Comparison of ENCODE assay signal across 16 cellular contexts in the genomic region with DNA sequence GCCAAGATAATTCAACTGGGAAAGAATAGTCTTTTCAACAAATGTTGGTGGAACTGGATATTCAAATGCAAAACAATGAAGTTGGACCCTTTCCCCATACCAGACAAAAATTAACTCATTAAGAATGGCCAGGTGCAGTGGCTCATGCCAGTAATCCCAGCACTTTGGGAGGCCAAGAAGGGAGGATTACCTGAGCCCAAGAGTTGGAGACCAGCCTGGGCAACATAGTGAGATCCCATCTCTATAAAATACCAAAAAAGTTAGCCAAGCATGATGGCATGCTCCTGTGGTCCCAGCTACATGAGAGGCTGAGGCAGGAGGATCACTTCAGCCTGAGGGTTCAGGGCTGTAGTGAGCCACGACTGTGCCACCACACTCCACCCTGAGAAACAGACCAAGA. TPM values are rescaled to one million over a fixed set of nuclear protein-coding genes. Genes with fewer than 3 reads are reported as not detected.
DNase-seq lines count a peak whose midpoint lies in the region; ATAC-seq, FAIRE-seq and TF ChIP-seq lines count a peak whose summit lies in the region.
"Had no signal": no experiment of that assay in that cellular context is flagged by ENCODE, and none has a peak within 500 bp of the region (broad histone marks: within the 10 kb centered on the region; RNA-seq: fewer than 3 reads in every experiment).

No MANE protein-coding gene starts in this region.

- H3K4me3 Mint-ChIP-seq in mesothelial cell of epicardium = no peak overlapping the region
- H3K4me3 Mint-ChIP-seq: neural progenitor cell had no signal

- peaks cover 15% of the 10 kb centered on the region for H3K4me1 Mint-ChIP-seq in mesothelial cell of epicardium

- H3K27me3 Mint-ChIP-seq in mesothelial cell of epicardium (ENCODE audit: low read depth) = no peaks in the 10 kb centered on the region

- H3K27ac Mint-ChIP-seq in mesothelial cell of epicardium = peak overlapping the region; percentile 37
- H3K27ac Mint-ChIP-seq: neural progenitor cell had no signal

- no peak overlapping the region for H3K9ac ChIP-seq in K562 (ENCODE audit: insufficient read depth in 1 of 2, low read depth in 2 of 2, low read length in 2 of 2)
- H3K9ac ChIP-seq: neural progenitor cell had no signal

- H3K27ac ChIP-seq in ACC112 (ENCODE audit: low read depth, low read length) (peak overlapping the region; percentile 53), HEK293 (ENCODE audit: extremely low read depth, low read depth, low read length) (no peak overlapping the region), K562 (ENCODE audit: extremely low read depth, low read depth, low read length) (no peak overlapping the region)
- H3K27ac ChIP-seq: neural progenitor cell, WERI-Rb-1 had no signal

- no peak for FAIRE-seq in K562 (lab: Jason Lieb, UNC)
- FAIRE-seq: bronchial epithelial cell had no signal

- CTCF ChIA-PET in HEK293 (lab: Yijun Ruan, JAX) = no interaction called here
- CTCF ChIA-PET in K562 (lab: Yijun Ruan, JAX; ENCODE audit: low intra/inter-chr PET ratio) = no interaction called here

- no peaks in the 10 kb centered on the region for H4K20me1 ChIP-seq in K562 (replicated peaks; ENCODE audit: control insufficient read depth, insufficient read depth, low read length)

- no peaks in the 10 kb centered on the region for H3K9me1 ChIP-seq in K562 (ENCODE audit: control insufficient read depth, insufficient read depth, low read length)

- no peaks in the 10 kb centered on the region for H3K9me3 ChIP-seq in HEK293 (ENCODE audit: control insufficient read depth, insufficient read depth, low read depth, low read length)
- H3K9me3 ChIP-seq in K562 (replicated peaks; ENCODE audit: control insufficient read depth, insufficient read depth, low read depth, low read length) = no peaks in the 10 kb centered on the region

- TF ChIP-seq CTCF in HEK293 (tag by site-specific recombination; IDR thresholded peaks at IDR 0.05) (no peak), K562 (IDR thresholded peaks at IDR 0.05 in 2 of 3, conservative IDR thresholded peaks at IDR 0.05 in 1 of 3; ENCODE audit: insufficient read depth in 2 of 3, low read depth in 1 of 3, low read length in 3 of 3) (no peak), mesothelial cell of epicardium (IDR thresholded peaks at IDR 0.05; ENCODE audit: unreplicated experiment) (no peak)

- H3K79me2 ChIP-seq in ACC112 (ENCODE audit: control insufficient read depth, insufficient read depth, low read length, unreplicated experiment) = no peaks in the 10 kb centered on the region
- no peaks in the 10 kb centered on the region for H3K79me2 ChIP-seq in K562 (ENCODE audit: control insufficient read depth, insufficient read depth, low read length)

- TF ChIP-seq POLR2A in K562 (conservative IDR thresholded peaks at IDR 0.05) = no peak

- H3K4me1 ChIP-seq in ACC112 (ENCODE audit: control insufficient read depth, insufficient read depth, low read length, unreplicated experiment) (peaks cover 13% of the 10 kb centered on the region), HEK293 (ENCODE audit: control insufficient read depth, insufficient read depth, low read length) (no peaks in the 10 kb centered on the region), K562 (replicated peaks in 1 of 2; ENCODE audit: control insufficient read depth in 2 of 2, insufficient read depth in 2 of 2, low read length in 2 of 2) (peaks cover 0 to 4% of the 10 kb centered on the region in 2 experiments; a peak in 1 of 5 replicates)

- WGBS in K562 (ENCODE audit: insufficient coverage, low coverage, missing lambda C conversion rate) = 0% methylated on average over 1 of the region's 1 CpG

- H3K4me3 ChIP-seq in ACC112 (ENCODE audit: low read depth, low read length) (no peak overlapping the region), HEK293 (ENCODE audit: low read depth, low read length) (no peak overlapping the region), K562 (no peak overlapping the region)
- H3K4me3 ChIP-seq: hepatocyte, neural progenitor cell had no signal

- H3K27me3 ChIP-seq in ACC112 (ENCODE audit: insufficient read depth, low read length) = no peaks in the 10 kb centered on the region
- no peaks in the 10 kb centered on the region for H3K27me3 ChIP-seq in K562 (ENCODE audit: control insufficient read depth in 2 of 2, insufficient read depth in 2 of 2, low read length in 2 of 2)
- H3K27me3 ChIP-seq: hepatocyte, neural progenitor cell had no signal

- H2AFZ ChIP-seq in ACC112 (ENCODE audit: low read length, unreplicated experiment) = no peak overlapping the region
- H2AFZ ChIP-seq in K562 (ENCODE audit: low read depth, low read length) = no peak overlapping the region
- H2AFZ ChIP-seq: hepatocyte, neural progenitor cell had no signal

- ATAC-seq in K562 (no peak), GM19463 (IDR thresholded peaks at IDR 0.05; ENCODE audit: unreplicated experiment) (no peak)

- POLR2A ChIA-PET in HEK293 (lab: Yijun Ruan, JAX) (interaction anchor here (0.6 kb wide), 1 partner anchor 716 kb away, joined by 3 read pairs; no protein-coding TSS in a partner anchor), K562 (lab: Yijun Ruan, JAX) (no interaction called here)

- TF ChIP-seq RAD21 in K562 (CRISPR knock-in tag; conservative IDR thresholded peaks at IDR 0.05 in 1 of 2, IDR thresholded peaks at IDR 0.05 in 1 of 2) = no peak

- peaks cover 7% of the 10 kb centered on the region for H3K36me3 Mint-ChIP-seq in mesothelial cell of epicardium

- H3K36me3 ChIP-seq in ACC112 (ENCODE audit: insufficient read depth, low read length) (no peaks in the 10 kb centered on the region), HEK293 (ENCODE audit: control insufficient read depth in 2 of 2, insufficient read depth in 1 of 2, low read length in 2 of 2) (no peaks in the 10 kb centered on the region), K562 (ENCODE audit: control insufficient read depth, insufficient read depth, low read length) (no peaks in the 10 kb centered on the region)
- H3K36me3 ChIP-seq: WERI-Rb-1 had no signal

- H3K9me3 Mint-ChIP-seq in mesothelial cell of epicardium = no peaks in the 10 kb centered on the region

- DNase-seq in K562 (ENCODE audit: extremely low read depth in 1 of 4, low spot score in 3 of 4) (no peak), mesothelial cell of epicardium (ENCODE audit: low spot score in 2 of 2, unreplicated experiment in 2 of 2) (no peak), glomerular visceral epithelial cell (ENCODE audit: extremely low spot score) (no peak), RKO (ENCODE audit: low spot score) (no peak)
- DNase-seq in activated CD4-positive, alpha-beta T cell treated with anti-CD3 and anti-CD28 coated beads, Interleukin-2, amount 50 U/mL, for 1 hour = no peak
- DNase-seq: activated gamma-delta T cell treated with Interleukin-2 at 50 U/mL for 16 hours, mesendoderm, NCI-H187, NCI-H446, WERI-Rb-1 had no signal

- no TSS peak for BruUV-seq in K562 (replicated peaks; lab: Mats Ljungman, UMichigan)

- in situ Hi-C loops in K562 (cut with MboI) = no loop called here

- TF ChIP-seq EP300 in K562 (IDR thresholded peaks at IDR 0.05; ENCODE audit: low read length) = no peak

- no peak overlapping the region for H3K4me2 ChIP-seq in K562 (ENCODE audit: insufficient read depth, low read length)
- H3K4me2 ChIP-seq: hepatocyte, neural progenitor cell had no signal

- intact Hi-C loops in K562 (cut with micrococcal nuclease) = no loop called here

TF ChIP-seq in HEK293, 187 proteins besides CTCF, POLR2A, EP300 and RAD21:
- TF ChIP-seq ZNF404 (tag by site-specific recombination; IDR thresholded peaks at IDR 0.05) (no peak), ZNF121 (tag by site-specific recombination; IDR thresholded peaks at IDR 0.05) (peak; percentile 83)

TF ChIP-seq in K562, 482 proteins besides CTCF, POLR2A, EP300 and RAD21 (continues in another document):
- TF ChIP-seq HDAC3 (IDR thresholded peaks at IDR 0.05; ENCODE audit: borderline replicate concordance, partially characterized antibody) = no peak
- TF ChIP-seq ZNF121 (CRISPR knock-in tag; conservative IDR thresholded peaks at IDR 0.05) = peak; percentile 84
- no peak for TF ChIP-seq GABPB1 (CRISPR knock-in tag; IDR thresholded peaks at IDR 0.05)
- no peak for TF ChIP-seq CHD4 (IDR thresholded peaks at IDR 0.05; ENCODE audit: insufficient read depth, insufficient replicate concordance, low read depth, low read length, poor library complexity, severe bottlenecking)
- no peak for TF ChIP-seq HES1 (IDR thresholded peaks at IDR 0.05; ENCODE audit: low read depth)
- no peak for TF ChIP-seq POLR2AphosphoS5 (IDR thresholded peaks at IDR 0.05; ENCODE audit: control insufficient read depth, insufficient read depth, low read depth, low read length)
- TF ChIP-seq RBM25 (IDR thresholded peaks at IDR 0.05; ENCODE audit: low read depth, low read length, severe bottlenecking) = peak; percentile 24
- TF ChIP-seq, protein P1, sequence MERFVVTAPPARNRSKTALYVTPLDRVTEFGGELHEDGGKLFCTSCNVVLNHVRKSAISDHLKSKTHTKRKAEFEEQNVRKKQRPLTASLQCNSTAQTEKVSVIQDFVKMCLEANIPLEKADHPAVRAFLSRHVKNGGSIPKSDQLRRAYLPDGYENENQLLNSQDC (CRISPR knock-in tag; IDR thresholded peaks at IDR 0.05) = no peak

RNA-seq across cellular contexts. Expression of gene SERINC5, which starts 24.2 kb away (rescaled TPM):
- total RNA-seq in K562 (2011; cell fraction: chromatin; rRNA removed; ENCODE audit: low replicate concordance) = 17.1 and 21.7 TPM in 2 replicates
- 10.0 TPM in 2 replicates for total RNA-seq in K562 (2011; cell fraction: nucleolus; rRNA removed)
- 14.9 and 22.2 TPM in 2 replicates for total RNA-seq in K562 (2011; cell fraction: nucleoplasm; rRNA removed)
- total RNA-seq in K562 (2014; rRNA removed) (1.9 and 2.9 TPM in 2 replicates), K562 (2014; rRNA removed; fragmentation: Illumina TruSeq; extraction: Trizol) (5.2 and 5.4 TPM in 2 replicates), K562 (2015; rRNA removed; fragmentation: Illumina TruSeq; extraction: Trizol) (4.6 TPM in 2 replicates), K562 (2021) (7.2 and 7.9 TPM in 2 replicates), mesothelial cell of epicardium (87.6 to 91.0 TPM (median 89.5 TPM) in 3 replicates)
- polyA plus RNA-seq in K562 (2011; rRNA removed) (6.5 and 7.6 TPM in 2 replicates), K562 (2014; fragmentation: Illumina TruSeq; extraction: Trizol) (3.7 TPM in 2 replicates), K562 (2014; fragmentation: Nextera tagmentation; extraction: Ambion mirVana) (1 to 10 TPM; 1.4 to 2.7 TPM), K562 (2014; rRNA removed) (3.1 and 3.6 TPM in 2 replicates)
- polyA plus RNA-seq in K562 (2011; cell fraction: cytosol; rRNA removed) = 3.7 and 5.7 TPM in 2 replicates
- polyA plus RNA-seq in K562 (2011; cell fraction: nucleus; rRNA removed) = 4.2 and 5.2 TPM in 2 replicates
- polyA plus RNA-seq in K562 (2012) = 2.9 TPM in 2 replicates
- polyA minus RNA-seq in K562 (2011; rRNA and poly(A)+ RNA removed) = 9.3 and 10.0 TPM in 2 replicates
- polyA minus RNA-seq in K562 (2011; cell fraction: cytosol; rRNA and poly(A)+ RNA removed) = 4.6 and 6.7 TPM in 2 replicates
- polyA minus RNA-seq in K562 (2011; cell fraction: nucleus; rRNA and poly(A)+ RNA removed) = 3.4 and 10.7 TPM in 2 replicates
